Comparison of ENCODE assay signal across 1 cellular context in the genomic region with DNA sequence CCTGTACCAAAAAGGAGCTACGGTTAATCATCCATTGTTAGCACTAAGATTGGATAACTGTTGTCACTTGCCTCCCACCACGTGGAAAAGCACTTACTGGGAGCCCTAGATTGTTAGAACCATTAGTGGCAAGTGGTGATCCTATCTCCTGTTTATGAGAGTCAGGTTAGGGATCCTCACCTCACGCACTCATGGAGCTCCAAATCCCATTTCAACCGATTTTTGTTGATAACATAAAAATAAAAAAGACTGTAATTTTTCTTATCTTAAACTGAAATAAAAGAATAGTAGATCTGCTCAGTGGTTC.
TF ChIP-seq lines count a peak whose summit lies in the region.

No MANE protein-coding gene starts in this region.

TF ChIP-seq in SK-N-SH, 30 proteins besides CTCF, POLR2A, EP300 and RAD21 (continued from another document):
- TF ChIP-seq, protein P1, sequence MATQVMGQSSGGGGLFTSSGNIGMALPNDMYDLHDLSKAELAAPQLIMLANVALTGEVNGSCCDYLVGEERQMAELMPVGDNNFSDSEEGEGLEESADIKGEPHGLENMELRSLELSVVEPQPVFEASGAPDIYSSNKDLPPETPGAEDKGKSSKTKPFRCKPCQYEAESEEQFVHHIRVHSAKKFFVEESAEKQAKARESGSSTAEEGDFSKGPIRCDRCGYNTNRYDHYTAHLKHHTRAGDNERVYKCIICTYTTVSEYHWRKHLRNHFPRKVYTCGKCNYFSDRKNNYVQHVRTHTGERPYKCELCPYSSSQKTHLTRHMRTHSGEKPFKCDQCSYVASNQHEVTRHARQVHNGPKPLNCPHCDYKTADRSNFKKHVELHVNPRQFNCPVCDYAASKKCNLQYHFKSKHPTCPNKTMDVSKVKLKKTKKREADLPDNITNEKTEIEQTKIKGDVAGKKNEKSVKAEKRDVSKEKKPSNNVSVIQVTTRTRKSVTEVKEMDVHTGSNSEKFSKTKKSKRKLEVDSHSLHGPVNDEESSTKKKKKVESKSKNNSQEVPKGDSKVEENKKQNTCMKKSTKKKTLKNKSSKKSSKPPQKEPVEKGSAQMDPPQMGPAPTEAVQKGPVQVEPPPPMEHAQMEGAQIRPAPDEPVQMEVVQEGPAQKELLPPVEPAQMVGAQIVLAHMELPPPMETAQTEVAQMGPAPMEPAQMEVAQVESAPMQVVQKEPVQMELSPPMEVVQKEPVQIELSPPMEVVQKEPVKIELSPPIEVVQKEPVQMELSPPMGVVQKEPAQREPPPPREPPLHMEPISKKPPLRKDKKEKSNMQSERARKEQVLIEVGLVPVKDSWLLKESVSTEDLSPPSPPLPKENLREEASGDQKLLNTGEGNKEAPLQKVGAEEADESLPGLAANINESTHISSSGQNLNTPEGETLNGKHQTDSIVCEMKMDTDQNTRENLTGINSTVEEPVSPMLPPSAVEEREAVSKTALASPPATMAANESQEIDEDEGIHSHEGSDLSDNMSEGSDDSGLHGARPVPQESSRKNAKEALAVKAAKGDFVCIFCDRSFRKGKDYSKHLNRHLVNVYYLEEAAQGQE (IDR thresholded peaks at IDR 0.05; ENCODE audit: low read depth, low read length), result no peak
- no peak for TF ChIP-seq GABPA (IDR thresholded peaks at IDR 0.05; ENCODE audit: low read depth)
- TF ChIP-seq, protein P2, sequence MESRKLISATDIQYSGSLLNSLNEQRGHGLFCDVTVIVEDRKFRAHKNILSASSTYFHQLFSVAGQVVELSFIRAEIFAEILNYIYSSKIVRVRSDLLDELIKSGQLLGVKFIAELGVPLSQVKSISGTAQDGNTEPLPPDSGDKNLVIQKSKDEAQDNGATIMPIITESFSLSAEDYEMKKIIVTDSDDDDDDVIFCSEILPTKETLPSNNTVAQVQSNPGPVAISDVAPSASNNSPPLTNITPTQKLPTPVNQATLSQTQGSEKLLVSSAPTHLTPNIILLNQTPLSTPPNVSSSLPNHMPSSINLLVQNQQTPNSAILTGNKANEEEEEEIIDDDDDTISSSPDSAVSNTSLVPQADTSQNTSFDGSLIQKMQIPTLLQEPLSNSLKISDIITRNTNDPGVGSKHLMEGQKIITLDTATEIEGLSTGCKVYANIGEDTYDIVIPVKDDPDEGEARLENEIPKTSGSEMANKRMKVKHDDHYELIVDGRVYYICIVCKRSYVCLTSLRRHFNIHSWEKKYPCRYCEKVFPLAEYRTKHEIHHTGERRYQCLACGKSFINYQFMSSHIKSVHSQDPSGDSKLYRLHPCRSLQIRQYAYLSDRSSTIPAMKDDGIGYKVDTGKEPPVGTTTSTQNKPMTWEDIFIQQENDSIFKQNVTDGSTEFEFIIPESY (IDR thresholded peaks at IDR 0.05; ENCODE audit: borderline replicate concordance, low read depth), result no peak
- TF ChIP-seq, protein P3, sequence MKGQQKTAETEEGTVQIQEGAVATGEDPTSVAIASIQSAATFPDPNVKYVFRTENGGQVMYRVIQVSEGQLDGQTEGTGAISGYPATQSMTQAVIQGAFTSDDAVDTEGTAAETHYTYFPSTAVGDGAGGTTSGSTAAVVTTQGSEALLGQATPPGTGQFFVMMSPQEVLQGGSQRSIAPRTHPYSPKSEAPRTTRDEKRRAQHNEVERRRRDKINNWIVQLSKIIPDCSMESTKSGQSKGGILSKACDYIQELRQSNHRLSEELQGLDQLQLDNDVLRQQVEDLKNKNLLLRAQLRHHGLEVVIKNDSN (IDR thresholded peaks at IDR 0.05; ENCODE audit: borderline replicate concordance, low read depth), result no peak
- TF ChIP-seq, protein P4, sequence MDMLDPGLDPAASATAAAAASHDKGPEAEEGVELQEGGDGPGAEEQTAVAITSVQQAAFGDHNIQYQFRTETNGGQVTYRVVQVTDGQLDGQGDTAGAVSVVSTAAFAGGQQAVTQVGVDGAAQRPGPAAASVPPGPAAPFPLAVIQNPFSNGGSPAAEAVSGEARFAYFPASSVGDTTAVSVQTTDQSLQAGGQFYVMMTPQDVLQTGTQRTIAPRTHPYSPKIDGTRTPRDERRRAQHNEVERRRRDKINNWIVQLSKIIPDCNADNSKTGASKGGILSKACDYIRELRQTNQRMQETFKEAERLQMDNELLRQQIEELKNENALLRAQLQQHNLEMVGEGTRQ (IDR thresholded peaks at IDR 0.05; ENCODE audit: borderline replicate concordance, low read depth, low read length), result no peak
- no peak for TF ChIP-seq SIN3A (IDR thresholded peaks at IDR 0.05; ENCODE audit: borderline replicate concordance, low read depth, low read length)
